In genomic region chr14:102314242-102315011, GRCh38 we compare ENCODE assay signal across 1 cellular context.
TF ChIP-seq lines count a peak whose summit lies in the region.

No MANE protein-coding gene starts in this region.

TF ChIP-seq in HepG2, 621 proteins besides CTCF, POLR2A, EP300 and RAD21 (continues in another document):
- TF ChIP-seq ATF4 (CRISPR knock-in tag; IDR thresholded peaks at IDR 0.05) (0 out of 4 replicates have a peak, but pooled peaks of 1 of the 2 experiments have one; percentile 31), MED13 (CRISPR knock-in tag; IDR thresholded peaks at IDR 0.05) (peak; percentile 59; the same call in 1 of the 2 replicates), E2F1 (CRISPR knock-in tag; IDR thresholded peaks at IDR 0.05) (peak; percentile 70), AHDC1 (CRISPR knock-in tag; IDR thresholded peaks at IDR 0.05; ENCODE audit: borderline replicate concordance) (peak; percentile 68; the same call in 1 of the 2 replicates), MYNN (CRISPR knock-in tag; IDR thresholded peaks at IDR 0.05; ENCODE audit: low read depth) (no peak), MATR3 (CRISPR knock-in tag; IDR thresholded peaks at IDR 0.05) (no peak), ZNF329 (CRISPR knock-in tag; IDR thresholded peaks at IDR 0.05; ENCODE audit: low read depth) (0 out of 2 replicates have a peak, but pooled peaks have one; percentile 58), WIZ (CRISPR knock-in tag; IDR thresholded peaks at IDR 0.05) (no peak), ZNF607 (CRISPR knock-in tag; IDR thresholded peaks at IDR 0.05; ENCODE audit: borderline replicate concordance) (no peak), ZNF691 (CRISPR knock-in tag; IDR thresholded peaks at IDR 0.05; ENCODE audit: borderline replicate concordance, low read depth) (peak; percentile 81; the same call in 1 of the 2 replicates), EED (CRISPR knock-in tag; IDR thresholded peaks at IDR 0.05) (no peak), MYC (CRISPR knock-in tag; IDR thresholded peaks at IDR 0.05; ENCODE audit: borderline replicate concordance) (peak; percentile 99), CENPX (CRISPR knock-in tag; IDR thresholded peaks at IDR 0.05) (no peak), ZNF136 (CRISPR knock-in tag; IDR thresholded peaks at IDR 0.05; ENCODE audit: low read depth) (0 out of 2 replicates have a peak, but pooled peaks have one; percentile 67), NFE2 (CRISPR knock-in tag; IDR thresholded peaks at IDR 0.05) (no peak), ZNF652 (CRISPR knock-in tag; IDR thresholded peaks at IDR 0.05; ENCODE audit: borderline replicate concordance, low read depth) (no peak), ATF2 (CRISPR knock-in tag; IDR thresholded peaks at IDR 0.05) (peak; percentile 27; the same call in 1 of the 2 replicates), ZNF143 (CRISPR knock-in tag; IDR thresholded peaks at IDR 0.05) (no peak), ZBTB10 (CRISPR knock-in tag; IDR thresholded peaks at IDR 0.05; ENCODE audit: borderline replicate concordance) (no peak; the same call in 1 of the 2 replicates), ZBTB7B (CRISPR knock-in tag; IDR thresholded peaks at IDR 0.05) (peak; percentile 73), ZNF484 (CRISPR knock-in tag; IDR thresholded peaks at IDR 0.05; ENCODE audit: borderline replicate concordance, low read depth) (no peak), RNF219 (CRISPR knock-in tag; IDR thresholded peaks at IDR 0.05) (no peak), ZZZ3 (CRISPR knock-in tag; IDR thresholded peaks at IDR 0.05; ENCODE audit: borderline replicate concordance) (0 out of 2 replicates have a peak, but pooled peaks have one; percentile 55), ZNF543 (CRISPR knock-in tag; IDR thresholded peaks at IDR 0.05) (no peak), PRDM15 (CRISPR knock-in tag; IDR thresholded peaks at IDR 0.05) (peak; percentile 31; the same call in 1 of the 2 replicates), ZBTB34 (CRISPR knock-in tag; IDR thresholded peaks at IDR 0.05) (no peak), ZSCAN21 (CRISPR knock-in tag; IDR thresholded peaks at IDR 0.05; ENCODE audit: borderline replicate concordance) (0 out of 2 replicates have a peak, but pooled peaks have one; percentile 47), ZNF207 (IDR thresholded peaks at IDR 0.05; ENCODE audit: borderline replicate concordance) (no peak), ZNF672 (CRISPR knock-in tag; IDR thresholded peaks at IDR 0.05) (no peak), CBX5 (CRISPR knock-in tag; IDR thresholded peaks at IDR 0.05; ENCODE audit: borderline replicate concordance) (no peak), POLR2G (IDR thresholded peaks at IDR 0.05; ENCODE audit: low read depth, low read length) (0 out of 2 replicates have a peak, but pooled peaks have one; percentile 28), ZNF10 (CRISPR knock-in tag; IDR thresholded peaks at IDR 0.05; ENCODE audit: borderline replicate concordance, low read depth) (no peak), ZNF362 (CRISPR knock-in tag; IDR thresholded peaks at IDR 0.05; ENCODE audit: borderline replicate concordance) (peak; percentile 49; the same call in 1 of the 2 replicates), U2AF2 (IDR thresholded peaks at IDR 0.05; ENCODE audit: low read depth, low read length) (no peak), ZNF563 (CRISPR knock-in tag; IDR thresholded peaks at IDR 0.05) (no peak), RFX5 (IDR thresholded peaks at IDR 0.05; ENCODE audit: low read depth, low read length) (no peak), BHLHE40 (IDR thresholded peaks at IDR 0.05; ENCODE audit: low read length) (peak; percentile 73)
